10 cellular contexts compared by ENCODE assay signal in genomic region chr1:51792864-51793263, GRCh38.
A peak's percentile ranks its signal among the peaks of the same experiment; 100 is the strongest.
DNase-seq lines count a peak whose midpoint lies in the region; ATAC-seq, FAIRE-seq and TF ChIP-seq lines count a peak whose summit lies in the region.
"Had no signal": no experiment of that assay in that cellular context is flagged by ENCODE, and none has a peak within 500 bp of the region (broad histone marks: within the 10 kb centered on the region; RNA-seq: fewer than 3 reads in every experiment).

No MANE protein-coding gene starts in this region.

- H3K36me3 ChIP-seq in endothelial cell of umbilical vein (ENCODE audit: control insufficient read depth in 2 of 2, extremely low read depth in 1 of 2, insufficient read depth in 2 of 2, low read length in 2 of 2) (peaks cover 37 to 42% of the 10 kb centered on the region in 2 experiments), parathyroid adenoma (ENCODE audit: control insufficient read depth, insufficient read depth, low read length) (no peaks in the 10 kb centered on the region)

- no peak for FAIRE-seq in RCC 7860 (lab: Jason Lieb, UNC)
- peak; percentile 21 for FAIRE-seq in endothelial cell of umbilical vein (lab: Jason Lieb, UNC)
- FAIRE-seq: small intestine had no signal

- no peak overlapping the region for H3K4me2 ChIP-seq in endothelial cell of umbilical vein (ENCODE audit: insufficient read depth, low read length)
- H3K4me2 ChIP-seq in parathyroid adenoma (ENCODE audit: low read length): no peak overlapping the region

- H3K9ac ChIP-seq in endothelial cell of umbilical vein (replicated peaks; ENCODE audit: extremely low read depth, insufficient read depth, low read length) (no peak overlapping the region), parathyroid adenoma (no peak overlapping the region)

- no peaks in the 10 kb centered on the region for H3K4me1 ChIP-seq in endothelial cell of umbilical vein (ENCODE audit: control insufficient read depth, extremely low read depth, insufficient read depth, low read length)
- H3K4me1 ChIP-seq in parathyroid adenoma: peaks cover 4% of the 10 kb centered on the region
- H3K4me1 ChIP-seq: transverse colon had no signal

- no peaks in the 10 kb centered on the region for H4K20me1 ChIP-seq in endothelial cell of umbilical vein (replicated peaks; ENCODE audit: control insufficient read depth, extremely low read depth, insufficient read depth, low read length)

- no peak for TF ChIP-seq CTCF in endothelial cell of umbilical vein (IDR thresholded peaks at IDR 0.05; ENCODE audit: extremely low read depth in 1 of 2, insufficient read depth in 1 of 2, low read depth in 1 of 2, low read length in 2 of 2)
- no peak for TF ChIP-seq CTCF in parathyroid adenoma (IDR thresholded peaks at IDR 0.05)

- TF ChIP-seq POLR2A in endothelial cell of umbilical vein (IDR thresholded peaks at IDR 0.05; ENCODE audit: low read depth, low read length): no peak

- H3K79me2 ChIP-seq in endothelial cell of umbilical vein (ENCODE audit: control insufficient read depth, insufficient read depth, low read length) (no peaks in the 10 kb centered on the region), parathyroid adenoma (no peaks in the 10 kb centered on the region)

- no TSS peak for BruUV-seq in endothelial cell of umbilical vein (replicated peaks; lab: Mats Ljungman, UMichigan)

- no peaks in the 10 kb centered on the region for H3K9me1 ChIP-seq in endothelial cell of umbilical vein (replicated peaks; ENCODE audit: control insufficient read depth, extremely low read depth, insufficient read depth, low read length)

- H3K27ac ChIP-seq in endothelial cell of umbilical vein (ENCODE audit: insufficient read depth, low read depth, low read length) (no peak overlapping the region), parathyroid adenoma (peak overlapping the region; percentile 19)
- H3K27ac ChIP-seq: transverse colon had no signal

- H2AFZ ChIP-seq in endothelial cell of umbilical vein (ENCODE audit: low read depth, low read length): no peak overlapping the region
- H2AFZ ChIP-seq in parathyroid adenoma: no peak overlapping the region

- H3K27me3 ChIP-seq in endothelial cell of umbilical vein (ENCODE audit: control insufficient read depth in 2 of 2, insufficient read depth in 2 of 2, low read length in 2 of 2) (no peaks in the 10 kb centered on the region), parathyroid adenoma (ENCODE audit: control insufficient read depth, insufficient read depth, low read length) (no peaks in the 10 kb centered on the region)
- H3K27me3 ChIP-seq: transverse colon had no signal

- H3K9me3 ChIP-seq in endothelial cell of umbilical vein (replicated peaks; ENCODE audit: control insufficient read depth, insufficient read depth, low read length) (no peaks in the 10 kb centered on the region), parathyroid adenoma (ENCODE audit: control insufficient read depth, low read length) (no peaks in the 10 kb centered on the region)
- H3K9me3 ChIP-seq: transverse colon had no signal

- POLR2A ChIA-PET in endothelial cell of umbilical vein (lab: Charles Lee): no interaction called here

- H3K4me3 ChIP-seq in endothelial cell of umbilical vein (replicated peaks in 1 of 3; ENCODE audit: insufficient read depth in 1 of 3, low read depth in 1 of 3, low read length in 3 of 3) (no peak overlapping the region), parathyroid adenoma (ENCODE audit: low read depth, low read length) (no peak overlapping the region)
- H3K4me3 ChIP-seq: transverse colon had no signal

- peak; percentile 33 for DNase-seq in GM03348 (ENCODE audit: low spot score)
- DNase-seq in RCC 7860 (ENCODE audit: low spot score): peak; percentile 15
- peak; percentile 24 for DNase-seq in endothelial cell of umbilical vein (ENCODE audit: low read depth, low spot score)
- no peak for DNase-seq in NCI-H1436 (lab: John Stamatoyannopoulos, UW)
- no peak for DNase-seq in stimulated activated CD4-positive, alpha-beta T cell treated with anti-CD3 and anti-CD28 coated beads, Interleukin-2, amount 100 ng/mL, for 24 hours
- DNase-seq: NK-92 treated with Interleukin-12 subunit alpha and Interleukin-12 subunit beta, amount 100 ng/mL, for 24 hours; small intestine; transverse colon had no signal

- intact Hi-C loops in endothelial cell of umbilical vein (cut with micrococcal nuclease): no loop called here

- CTCF ChIA-PET in endothelial cell of umbilical vein (lab: Charles Lee): no interaction called here

- no peak for ATAC-seq in GM21447 (IDR thresholded peaks at IDR 0.05; ENCODE audit: unreplicated experiment)

- dilution Hi-C loops in endothelial cell of umbilical vein (cut with MboI; ENCODE audit: extremely low pct_ligation_motif_present, low sequenced_read_pairs): no loop called here

TF ChIP-seq in endothelial cell of umbilical vein, 7 proteins besides CTCF, POLR2A, EP300 and RAD21:
- TF ChIP-seq JUN (IDR thresholded peaks at IDR 0.05; ENCODE audit: borderline replicate concordance, insufficient read depth, insufficient read length, low read depth) (no peak), MYC (IDR thresholded peaks at IDR 0.05; ENCODE audit: low read depth, low read length) (no peak)

Comparison
In these comparisons a context has a peak if more than half of its experiments do, and no peak if none do; other contexts are left out.
1. DNase-seq: peak in GM03348 (single experiment), RCC 7860 (single experiment) and endothelial cell of umbilical vein (single experiment); none in NCI-H1436 (single experiment) and stimulated activated CD4-positive, alpha-beta T cell treated with anti-CD3 and anti-CD28 coated beads, Interleukin-2, amount 100 ng/mL, for 24 hours (0 of 2).